23 cellular contexts compared by ENCODE assay signal in the genomic region with DNA sequence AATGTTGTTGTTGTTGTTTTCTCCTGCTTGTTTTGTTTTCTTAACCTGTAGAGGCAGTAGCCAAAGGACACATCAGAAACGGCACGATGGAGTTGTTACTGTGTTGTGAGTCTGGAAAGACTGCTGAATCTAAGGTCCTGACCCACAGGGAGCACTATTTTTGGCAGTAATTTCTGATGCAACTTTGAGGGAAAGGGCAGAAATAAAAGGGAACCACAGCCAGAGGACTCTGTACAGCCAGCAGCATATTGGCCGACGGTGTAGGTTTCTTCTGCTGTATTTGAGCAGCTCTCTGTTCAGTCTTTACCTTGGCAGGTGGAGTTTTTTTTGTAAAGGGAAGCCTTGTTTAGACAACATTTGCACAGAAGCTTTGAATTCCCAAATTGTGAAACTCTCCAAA.
"Had no signal": no experiment of that assay in that cellular context is flagged by ENCODE, and none has a peak within 500 bp of the region (broad histone marks: within the 10 kb centered on the region; RNA-seq: fewer than 3 reads in every experiment).

No MANE protein-coding gene starts in this region.

- H3K36me3 Mint-ChIP-seq: activated naive CD8-positive, alpha-beta T cell treated with anti-CD3 and anti-CD28 coated beads for 36 hours; natural killer cell treated with Interleukin-12 subunit alpha and Interleukin-12 subunit beta and Interleukin-15 and Interleukin-18, amount 100 ng/mL, for 72 hours had no signal

- H3K27me3 ChIP-seq: body of pancreas, left lung, testis, transverse colon had no signal

- H3K27me3 Mint-ChIP-seq: activated B cell treated with CpG ODN at 0.5 μM for 24 hours; activated CD4-positive, alpha-beta T cell treated with anti-CD3 and anti-CD28 coated beads for 36 hours; activated naive CD8-positive, alpha-beta T cell treated with anti-CD3 and anti-CD28 coated beads for 36 hours had no signal

- H3K4me1 ChIP-seq: adrenal gland, body of pancreas, left lung, spleen, testis, transverse colon had no signal

- ATAC-seq: activated CD4-positive, alpha-beta T cell treated with anti-CD3 and anti-CD28 coated beads for 36 hours; activated T-cell treated with anti-CD3 and anti-CD28 coated beads, Interleukin-2, amount 50 U/mL, for 72 hours; body of pancreas; left lung; natural killer cell treated with Interleukin-12 subunit alpha and Interleukin-12 subunit beta and Interleukin-15 and Interleukin-18, amount 100 ng/mL, for 72 hours; right cardiac atrium had no signal

- H3K9me3 Mint-ChIP-seq: activated B cell treated with CpG ODN at 0.5 μM for 24 hours; activated naive CD8-positive, alpha-beta T cell treated with anti-CD3 and anti-CD28 coated beads for 36 hours; activated T-cell treated with anti-CD3 and anti-CD28 coated beads, Interleukin-2, amount 50 U/mL, for 72 hours; natural killer cell treated with Interleukin-12 subunit alpha and Interleukin-12 subunit beta and Interleukin-15 and Interleukin-18, amount 100 ng/mL, for 72 hours had no signal

- H3K27ac ChIP-seq: adrenal gland, body of pancreas, epithelial cell of prostate, left lung, spleen, testis, transverse colon had no signal

- H3K4me3 ChIP-seq: adrenal gland, body of pancreas, left lung, lung, spleen, testis, transverse colon had no signal

- H3K36me3 ChIP-seq: adrenal gland, left lung, spleen, transverse colon had no signal

- H3K4me1 Mint-ChIP-seq: activated B cell treated with CpG ODN at 0.5 μM for 24 hours had no signal

- DNase-seq: activated B cell treated with CpG ODN at 0.5 μM for 24 hours; activated CD4-positive, alpha-beta T cell treated with anti-CD3 and anti-CD28 coated beads for 36 hours; activated naive CD4-positive, alpha-beta T cell; activated naive CD8-positive, alpha-beta T cell treated with anti-CD3 and anti-CD28 coated beads for 36 hours; activated T-cell treated with anti-CD3 and anti-CD28 coated beads for 4 hours; activated T-cell treated with anti-CD3 and anti-CD28 coated beads, Interleukin-2, amount 50 U/mL, for 72 hours; adrenal gland; aorta; body of pancreas; dermis blood vessel endothelial cell; effector CD4-positive, alpha-beta T cell; kidney glomerular epithelial cell; left lung; mesendoderm; posterior cingulate gyrus; right cardiac atrium; spleen; stimulated activated naive CD4-positive, alpha-beta T cell treated with Interleukin-2 at 50 U/mL for 16 hours; testis; transverse colon had no signal

- H3K27ac Mint-ChIP-seq: activated B cell treated with CpG ODN at 0.5 μM for 24 hours; activated CD4-positive, alpha-beta T cell treated with anti-CD3 and anti-CD28 coated beads for 36 hours; activated naive CD8-positive, alpha-beta T cell treated with anti-CD3 and anti-CD28 coated beads for 36 hours; activated T-cell treated with anti-CD3 and anti-CD28 coated beads, Interleukin-2, amount 50 U/mL, for 72 hours; natural killer cell treated with Interleukin-12 subunit alpha and Interleukin-12 subunit beta and Interleukin-15 and Interleukin-18, amount 100 ng/mL, for 72 hours had no signal

- H3K4me3 Mint-ChIP-seq: activated B cell treated with CpG ODN at 0.5 μM for 24 hours; activated CD4-positive, alpha-beta T cell treated with anti-CD3 and anti-CD28 coated beads for 36 hours; activated naive CD8-positive, alpha-beta T cell treated with anti-CD3 and anti-CD28 coated beads for 36 hours; activated T-cell treated with anti-CD3 and anti-CD28 coated beads, Interleukin-2, amount 50 U/mL, for 72 hours; natural killer cell treated with Interleukin-12 subunit alpha and Interleukin-12 subunit beta and Interleukin-15 and Interleukin-18, amount 100 ng/mL, for 72 hours had no signal

- H3K9me3 ChIP-seq: adrenal gland, body of pancreas, left lung, spleen, testis, transverse colon had no signal
